8 cellular contexts compared by ENCODE assay signal in the genomic region with DNA sequence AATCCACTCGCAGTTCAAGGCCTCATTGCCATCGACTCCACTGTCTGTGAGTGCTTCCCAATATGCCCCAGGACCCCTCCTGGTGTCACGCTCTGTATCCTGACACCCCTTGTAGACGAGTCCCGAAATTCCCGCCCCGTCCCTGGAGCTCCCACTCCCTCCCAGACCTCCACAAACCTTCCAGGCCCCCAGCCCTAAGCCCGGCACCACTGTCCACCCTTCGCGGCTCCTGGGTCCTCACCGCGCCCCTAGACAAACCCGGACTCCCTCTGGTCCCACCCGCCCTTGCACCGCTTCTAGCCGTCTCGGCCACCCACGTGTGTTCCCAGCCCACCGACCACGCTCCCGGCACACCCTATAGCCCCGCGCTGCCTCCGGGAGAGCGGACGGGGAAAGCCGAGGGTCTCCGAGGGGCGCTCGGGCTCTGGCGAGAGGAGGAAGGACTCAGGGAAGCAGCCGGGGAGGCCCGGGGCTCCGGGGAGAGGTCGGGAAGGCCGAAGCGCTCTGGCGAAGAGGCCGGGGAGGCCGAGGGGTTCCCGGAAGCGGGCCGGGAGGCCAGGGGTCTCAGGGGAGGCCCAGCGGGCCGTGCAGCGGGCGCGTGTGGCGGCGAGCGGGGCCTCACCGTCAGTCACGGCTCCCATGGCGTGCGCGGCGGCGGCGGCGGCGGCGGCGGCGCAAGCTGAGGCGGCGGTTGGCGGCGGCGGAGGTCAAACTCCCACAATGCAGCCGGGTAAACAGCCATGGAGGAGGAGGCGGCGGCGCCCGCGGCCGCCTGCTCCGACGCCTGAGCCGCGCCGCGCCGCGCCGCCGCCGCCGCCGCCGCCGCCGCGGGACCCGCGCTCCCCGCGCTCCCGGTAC. TPM values are rescaled to one million over a fixed set of nuclear protein-coding genes. Genes with fewer than 3 reads are reported as not detected.
A peak's percentile ranks its signal among the peaks of the same experiment; 100 is the strongest.
DNase-seq lines count a peak whose midpoint lies in the region; ATAC-seq and TF ChIP-seq lines count a peak whose summit lies in the region.

ATXN7 (plus strand) TSS at position 718 of the 858 bp plus-strand sequence. CDS start 48,732 bp downstream, outside the sequence.
THOC7 (minus strand) TSS at position 656 of the 858 bp plus-strand sequence; CDS start at position 641, 15 bp downstream.

- DNase-seq in BE2C, result peak; percentile 81
- peak; percentile 69 for DNase-seq in RPMI7951 (ENCODE audit: low read depth)
- DNase-seq in activated gamma-delta T cell treated with Interleukin-2 at 50 U/mL for 16 hours, result peak; percentile 64
- peak; percentile 47 to 82 for DNase-seq in foreskin fibroblast
- peak; percentile 57 for DNase-seq in superior temporal gyrus (ENCODE audit: extremely low spot score)

- ATAC-seq in GM19023 (IDR thresholded peaks at IDR 0.05; ENCODE audit: unreplicated experiment) (peak; percentile 85), HG03175 (IDR thresholded peaks at IDR 0.05; ENCODE audit: unreplicated experiment) (peak; percentile 84)

- TF ChIP-seq CTCF in BE2C (IDR thresholded peaks at IDR 0.05; ENCODE audit: low read depth, low read length) (no peak), foreskin fibroblast (IDR thresholded peaks at IDR 0.05; ENCODE audit: low read depth, low read length) (no peak)

- peak within 1 kb of the TSS; percentile 88 for H3K4me3 ChIP-seq in BE2C (ENCODE audit: low read depth, low read length)
- H3K4me3 ChIP-seq in foreskin fibroblast (ENCODE audit: low read depth in 1 of 2, low read length in 2 of 2), result peak within 1 kb of the TSS; percentile 89 to 92
- peak within 1 kb of the TSS; percentile 78 for H3K4me3 ChIP-seq in neuron (ENCODE audit: low read length)

- H3K36me3 ChIP-seq in BE2C (peaks cover 4% of the 10 kb centered on the region), neuron (ENCODE audit: insufficient read depth, low read length) (peaks cover 6% of the 10 kb centered on the region)

- no peaks in the 10 kb centered on the region; the same call in 1 of the 2 replicates for H3K9me3 ChIP-seq in BE2C
- H3K9me3 ChIP-seq in neuron (ENCODE audit: low read length), result no peaks in the 10 kb centered on the region

- no peaks in the 10 kb centered on the region for H3K27me3 ChIP-seq in BE2C
- no peaks in the 10 kb centered on the region for H3K27me3 ChIP-seq in neuron (ENCODE audit: insufficient read depth, low read length)

- H2AFZ ChIP-seq in neuron (ENCODE audit: low read depth, low read length), result peak within 1 kb of the TSS; percentile 94

- H3K4me1 ChIP-seq in BE2C, result no peaks in the 10 kb centered on the region
- peaks cover 20% of the 10 kb centered on the region for H3K4me1 ChIP-seq in neuron (ENCODE audit: insufficient read depth, low read length)

RNA-seq across cellular contexts. Expression of gene ATXN7, which starts in this region (rescaled TPM):
- 8.7 TPM for polyA plus RNA-seq in BE2C (2012; ENCODE audit: insufficient read depth, insufficient read length, low read depth)
- total RNA-seq in RPMI7951 (2014; rRNA removed; shearing (Covaris generic)), result 5.4 and 6.1 TPM in 2 replicates

RNA-seq across cellular contexts. Expression of gene THOC7, which starts in this region (rescaled TPM):
- polyA plus RNA-seq in BE2C (2012; ENCODE audit: insufficient read depth, insufficient read length, low read depth), result 57.7 TPM
- 135 and 166 TPM in 2 replicates for total RNA-seq in RPMI7951 (2014; rRNA removed; shearing (Covaris generic))

Comparison
In these comparisons a context has a peak if more than half of its experiments do, and no peak if none do; other contexts are left out.
1. Peak in every context shown above with its lines: DNase-seq, ATAC-seq and H3K4me3 ChIP-seq.